ENCODE assay signal across 29 cellular contexts in the genomic region with DNA sequence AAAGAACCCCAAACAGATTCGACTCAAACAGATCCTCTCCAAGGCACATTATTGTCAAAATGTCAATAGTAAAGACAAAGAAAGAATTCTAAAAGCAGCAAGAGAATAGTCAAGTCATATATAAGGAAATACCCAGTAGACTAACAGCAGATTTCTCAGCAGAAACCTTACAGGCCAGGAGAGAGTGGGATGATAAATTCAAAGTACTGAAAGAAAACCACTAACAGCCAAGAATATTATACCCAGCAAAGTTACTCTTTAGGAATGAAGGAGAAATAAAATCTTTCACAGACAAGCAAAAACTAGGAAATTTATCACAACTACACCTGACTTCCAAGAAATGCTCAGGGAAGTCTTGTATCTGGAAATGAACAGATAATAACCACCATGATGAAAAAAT.
"Had no signal": no experiment of that assay in that cellular context is flagged by ENCODE, and none has a peak within 500 bp of the region (broad histone marks: within the 10 kb centered on the region; RNA-seq: fewer than 3 reads in every experiment).

No MANE protein-coding gene starts in this region.

- H3K36me3 ChIP-seq: adrenal gland, ascending aorta, brain microvascular endothelial cell, breast epithelium, cardiac muscle cell had no signal

- H3K4me1 ChIP-seq: adrenal gland, ascending aorta, body of pancreas, breast epithelium had no signal

- H3K4me3 ChIP-seq: adrenal gland, ascending aorta, body of pancreas, breast epithelium, cardiac muscle cell had no signal

- DNase-seq: activated effector memory CD4-positive, alpha-beta T cell treated with anti-CD3 and anti-CD28 coated beads, Interleukin-2, amount 50 U/mL, for 16 hours; activated effector memory CD4-positive, alpha-beta T cell treated with Interleukin-2 at 50 U/mL for 16 hours; activated gamma-delta T cell; activated gamma-delta T cell treated with Interleukin-2 at 50 U/mL for 16 hours; activated naive CD4-positive, alpha-beta T cell; activated naive CD4-positive, alpha-beta T cell treated with anti-CD3 and anti-CD28 coated beads for 36 hours; activated naive CD4-positive, alpha-beta T cell treated with anti-CD3 and anti-CD28 coated beads, Interleukin-2, amount 10 ng/mL, durations not matched to agents 7 days and 5 days; activated naive CD4-positive, alpha-beta T cell treated with anti-CD3 and anti-CD28 coated beads, Interleukin-2, amount 50 U/mL, for 16 hours; activated naive CD4-positive, alpha-beta T cell treated with Interleukin-2 at 50 U/mL for 16 hours; activated naive CD8-positive, alpha-beta T cell treated with anti-CD3 and anti-CD28 coated beads for 36 hours; activated naive CD8-positive, alpha-beta T cell treated with anti-CD3 and anti-CD28 coated beads, Interleukin-2, amount 10 ng/mL, durations not matched to agents 7 days and 5 days; activated naive CD8-positive, alpha-beta T cell treated with anti-CD3 and anti-CD28 coated beads, Interleukin-2, amount 50 U/mL, for 24 hours; activated T-cell treated with anti-CD3 and anti-CD28 coated beads, Interleukin-2, amount 50 U/mL, for 24 hours; activated T-cell treated with anti-CD3 and anti-CD28 coated beads, Interleukin-2, amount 50 U/mL, for 4 hours; activated T-cell treated with anti-CD3 and anti-CD28 coated beads, Interleukin-2, amount 50 U/mL, for 48 hours; activated T-cell treated with anti-CD3 and anti-CD28 coated beads, Interleukin-2, amount 50 U/mL, for 72 hours; adrenal gland; amniotic stem cell; amygdala; anterior cingulate cortex; aorta; body of pancreas; brain microvascular endothelial cell; caudate nucleus; central memory CD4-positive, alpha-beta T cell; cerebellar nuclear complex had no signal

- H3K27ac ChIP-seq: adrenal gland, ascending aorta, body of pancreas, brain microvascular endothelial cell, breast epithelium, cardiac muscle cell had no signal
